3 cellular contexts compared by ENCODE assay signal in the genomic region with DNA sequence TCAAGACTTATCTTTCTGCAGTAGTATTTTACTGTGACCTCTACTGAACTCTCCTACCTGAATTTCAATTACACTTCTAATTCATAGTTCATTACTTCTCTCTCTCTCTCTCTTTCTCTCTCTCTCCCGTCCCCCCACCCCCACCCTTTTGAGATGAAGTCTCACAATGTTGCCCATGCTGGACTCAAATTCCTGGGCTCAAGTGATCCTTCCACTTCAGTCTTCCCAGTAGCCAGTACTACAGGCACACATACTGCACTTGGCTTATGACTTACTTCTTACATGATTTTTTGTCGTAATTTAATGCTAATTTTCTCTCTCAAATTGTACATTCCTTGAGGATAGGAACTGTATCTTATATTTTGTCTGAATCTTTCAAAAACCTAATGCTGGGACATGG.
"Had no signal": no experiment of that assay in that cellular context is flagged by ENCODE, and none has a peak within 500 bp of the region (broad histone marks: within the 10 kb centered on the region; RNA-seq: fewer than 3 reads in every experiment).

No MANE protein-coding gene starts in this region.

- H3K4me3 ChIP-seq: GM12878 had no signal

- DNase-seq: GDM1, GF-D8 had no signal

- ATAC-seq: GM12878 had no signal
